ENCODE assay signal across 8 cellular contexts in the genomic region with DNA sequence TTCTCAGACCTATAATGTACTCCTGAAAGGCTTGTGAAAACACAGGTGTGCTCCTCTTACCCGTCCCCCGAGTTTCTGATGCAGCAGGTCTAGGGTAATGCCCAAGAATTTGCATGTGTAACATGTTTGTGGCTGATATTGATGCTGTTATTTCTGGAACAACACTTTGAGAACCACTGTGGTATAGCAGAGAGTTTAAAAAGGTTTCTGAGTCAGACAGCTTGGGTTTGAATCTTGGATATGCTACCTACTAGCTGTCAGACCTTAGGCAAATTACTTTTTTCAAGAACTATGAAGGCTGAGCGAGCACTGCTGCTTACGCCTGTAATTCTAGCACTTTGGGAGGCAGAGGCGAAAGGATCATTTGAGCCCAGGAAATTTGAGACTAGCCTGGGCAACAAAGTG. TPM values are rescaled to one million over a fixed set of nuclear protein-coding genes. Genes with fewer than 3 reads are reported as not detected.
A peak's percentile ranks its signal among the peaks of the same experiment; 100 is the strongest.
DNase-seq lines count a peak whose midpoint lies in the region; ATAC-seq lines count a peak whose summit lies in the region.

No MANE protein-coding gene starts in this region.

- CTCF ChIA-PET in activated CD8-positive, alpha-beta T cell treated with anti-CD3 and anti-CD28 coated beads, Interleukin-2, amount 10 ng/mL, durations not matched to agents 7 days and 5 days (lab: Charles Lee) = interaction anchor here (1.1 to 3.6 kb wide), 5 partner anchors 17 to 153 kb away, joined by 3 to 17 read pairs (median 5); no protein-coding TSS in a partner anchor

- peak overlapping the region; percentile 49 for H3K4me3 Mint-ChIP-seq in activated T-cell treated with anti-CD3 and anti-CD28 coated beads, Interleukin-2, amount 50 U/mL, for 24 hours
- peak overlapping the region; percentile 53 for H3K4me3 Mint-ChIP-seq in activated CD8-positive, alpha-beta T cell treated with anti-CD3 and anti-CD28 coated beads, Interleukin-2, amount 10 ng/mL, durations not matched to agents 7 days and 5 days
- H3K4me3 Mint-ChIP-seq in natural killer cell treated with Interleukin-12 subunit alpha and Interleukin-12 subunit beta and Interleukin-15 and Interleukin-18, amount 100 ng/mL, for 72 hours = peak overlapping the region; percentile 58

- POLR2A ChIA-PET in activated CD8-positive, alpha-beta T cell treated with anti-CD3 and anti-CD28 coated beads, Interleukin-2, amount 10 ng/mL, durations not matched to agents 7 days and 5 days (lab: Charles Lee) = interaction anchor here (1.5 to 7.6 kb wide), 2 partner anchors 17 to 67 kb away, joined by 4 to 209 read pairs; no protein-coding TSS in a partner anchor

- H3K4me1 Mint-ChIP-seq in activated T-cell treated with anti-CD3 and anti-CD28 coated beads, Interleukin-2, amount 50 U/mL, for 24 hours (ENCODE audit: low read depth) = peaks cover 67% of the 10 kb centered on the region
- H3K4me1 Mint-ChIP-seq in activated CD8-positive, alpha-beta T cell treated with anti-CD3 and anti-CD28 coated beads, Interleukin-2, amount 10 ng/mL, durations not matched to agents 7 days and 5 days (ENCODE audit: low read depth) = peaks cover 41% of the 10 kb centered on the region
- peaks cover 34 to 35% of the 10 kb centered on the region in 2 donors for H3K4me1 Mint-ChIP-seq in natural killer cell treated with Interleukin-12 subunit alpha and Interleukin-12 subunit beta and Interleukin-15 and Interleukin-18, amount 100 ng/mL, for 72 hours (ENCODE audit: low read depth in 2 of 2)

- H3K9me3 Mint-ChIP-seq in activated T-cell treated with anti-CD3 and anti-CD28 coated beads, Interleukin-2, amount 50 U/mL, for 24 hours = no peaks in the 10 kb centered on the region
- H3K9me3 Mint-ChIP-seq in activated CD8-positive, alpha-beta T cell treated with anti-CD3 and anti-CD28 coated beads, Interleukin-2, amount 10 ng/mL, durations not matched to agents 7 days and 5 days (ENCODE audit: insufficient read depth) = no peaks in the 10 kb centered on the region
- no peaks in the 10 kb centered on the region for H3K9me3 Mint-ChIP-seq in natural killer cell treated with Interleukin-12 subunit alpha and Interleukin-12 subunit beta and Interleukin-15 and Interleukin-18, amount 100 ng/mL, for 72 hours

- DNase-seq in activated T-cell treated with anti-CD3 and anti-CD28 coated beads, Interleukin-2, amount 50 U/mL, for 24 hours = no peak
- DNase-seq in activated T-cell treated with anti-CD3 and anti-CD28 coated beads, Interleukin-2, amount 50 U/mL, for 1 hour = no peak
- DNase-seq in activated CD8-positive, alpha-beta T cell treated with anti-CD3 and anti-CD28 coated beads, Interleukin-2, amount 10 ng/mL, durations not matched to agents 7 days and 5 days = no peak
- DNase-seq in natural killer cell treated with Interleukin-12 subunit alpha and Interleukin-12 subunit beta and Interleukin-15 and Interleukin-18, amount 100 ng/mL, for 72 hours (ENCODE audit: low spot score) = no peak
- DNase-seq in mucosa of gallbladder (ENCODE audit: low spot score) (no peak), NCI-H345 treated with DMSO at 0.1 percent for 48 hours (lab: John Stamatoyannopoulos, UW; ENCODE audit: unreplicated experiment) (no peak), HCEC 1CT (no peak)

- ATAC-seq in HG02981 (IDR thresholded peaks at IDR 0.05; ENCODE audit: unreplicated experiment) = peak; percentile 57
- no peak for ATAC-seq in activated CD8-positive, alpha-beta T cell treated with anti-CD3 and anti-CD28 coated beads, Interleukin-2, amount 10 ng/mL, durations not matched to agents 7 days and 5 days
- ATAC-seq in natural killer cell treated with Interleukin-12 subunit alpha and Interleukin-12 subunit beta and Interleukin-15 and Interleukin-18, amount 100 ng/mL, for 72 hours = peak in 1 of 2 donors; percentile 14

- H3K27ac Mint-ChIP-seq in activated T-cell treated with anti-CD3 and anti-CD28 coated beads, Interleukin-2, amount 50 U/mL, for 24 hours = peak overlapping the region; percentile 91
- H3K27ac Mint-ChIP-seq in activated CD8-positive, alpha-beta T cell treated with anti-CD3 and anti-CD28 coated beads, Interleukin-2, amount 10 ng/mL, durations not matched to agents 7 days and 5 days = peak overlapping the region; percentile 66
- H3K27ac Mint-ChIP-seq in natural killer cell treated with Interleukin-12 subunit alpha and Interleukin-12 subunit beta and Interleukin-15 and Interleukin-18, amount 100 ng/mL, for 72 hours = peak overlapping the region; percentile 72 to 84

- H3K36me3 Mint-ChIP-seq in activated T-cell treated with anti-CD3 and anti-CD28 coated beads, Interleukin-2, amount 50 U/mL, for 24 hours (ENCODE audit: low read depth) = peaks cover 10% of the 10 kb centered on the region
- H3K36me3 Mint-ChIP-seq in activated CD8-positive, alpha-beta T cell treated with anti-CD3 and anti-CD28 coated beads, Interleukin-2, amount 10 ng/mL, durations not matched to agents 7 days and 5 days (ENCODE audit: low read depth) = peaks cover 10% of the 10 kb centered on the region
- H3K36me3 Mint-ChIP-seq in natural killer cell treated with Interleukin-12 subunit alpha and Interleukin-12 subunit beta and Interleukin-15 and Interleukin-18, amount 100 ng/mL, for 72 hours = no peaks in the 10 kb centered on the region

- H3K27me3 Mint-ChIP-seq in activated T-cell treated with anti-CD3 and anti-CD28 coated beads, Interleukin-2, amount 50 U/mL, for 24 hours = no peaks in the 10 kb centered on the region
- H3K27me3 Mint-ChIP-seq in activated CD8-positive, alpha-beta T cell treated with anti-CD3 and anti-CD28 coated beads, Interleukin-2, amount 10 ng/mL, durations not matched to agents 7 days and 5 days (ENCODE audit: low read depth) = no peaks in the 10 kb centered on the region
- no peaks in the 10 kb centered on the region for H3K27me3 Mint-ChIP-seq in natural killer cell treated with Interleukin-12 subunit alpha and Interleukin-12 subunit beta and Interleukin-15 and Interleukin-18, amount 100 ng/mL, for 72 hours

RNA-seq across cellular contexts. Expression of a gene that starts 4.9 kb away (rescaled TPM):
- 10 to 100 TPM; 47.8 to 51.6 TPM for total RNA-seq in activated CD8-positive, alpha-beta T cell treated with anti-CD3 and anti-CD28 coated beads, Interleukin-2, amount 10 ng/mL, durations not matched to agents 7 days and 5 days
- total RNA-seq in natural killer cell treated with Interleukin-12 subunit alpha and Interleukin-12 subunit beta and Interleukin-15 and Interleukin-18, amount 100 ng/mL, for 72 hours = 10 to 100 TPM; 43.2 to 56.2 TPM
- 97.3 TPM for total RNA-seq in mucosa of gallbladder

RNA-seq across cellular contexts. Expression of a gene that starts 47.5 kb away (rescaled TPM):
- under 1 TPM in 1 of 2 experiments, not detected in 1; 0.37 TPM for total RNA-seq in activated CD8-positive, alpha-beta T cell treated with anti-CD3 and anti-CD28 coated beads, Interleukin-2, amount 10 ng/mL, durations not matched to agents 7 days and 5 days
- not detected for total RNA-seq in natural killer cell treated with Interleukin-12 subunit alpha and Interleukin-12 subunit beta and Interleukin-15 and Interleukin-18, amount 100 ng/mL, for 72 hours
- total RNA-seq in mucosa of gallbladder = 0.89 TPM
